ENCODE assay signal across 8 cellular contexts in the genomic region with DNA sequence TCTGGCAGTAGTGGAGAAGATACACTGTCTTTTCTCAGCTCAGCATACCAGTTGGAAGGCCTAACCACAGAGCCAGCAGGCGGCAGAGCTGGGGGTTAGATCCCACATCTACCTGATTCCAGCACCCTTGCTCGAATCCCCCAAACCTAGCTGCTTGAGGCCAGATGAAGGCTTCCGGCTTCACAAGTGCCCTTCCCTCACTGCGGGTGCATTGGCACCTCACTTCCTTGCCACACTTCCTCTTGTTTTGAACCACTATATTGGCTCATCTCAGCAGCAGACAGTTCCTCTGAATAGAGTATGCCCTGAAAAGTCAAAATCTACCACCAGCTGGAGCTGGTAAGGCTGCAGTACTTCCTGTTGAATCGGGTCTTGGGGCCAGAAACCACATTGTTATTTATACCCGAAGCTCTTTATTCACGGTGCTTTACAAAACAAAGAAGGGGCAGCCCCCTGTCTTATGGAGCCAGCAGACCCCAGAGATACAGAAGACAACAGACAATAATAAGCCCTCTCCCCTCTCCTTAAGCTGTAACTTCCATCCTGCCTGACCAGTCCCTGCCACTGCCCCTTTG.
DNase-seq lines count a peak whose midpoint lies in the region; ATAC-seq, FAIRE-seq and TF ChIP-seq lines count a peak whose summit lies in the region.

No MANE protein-coding gene starts in this region.

- H3K9ac ChIP-seq in GM12878 (ENCODE audit: control insufficient read depth, insufficient read depth, low read length) (no peak overlapping the region), neural progenitor cell (no peak overlapping the region)

- no peak for FAIRE-seq in GM12878 (lab: Jason Lieb, UNC)

- H3K4me1 Mint-ChIP-seq in neural progenitor cell = peaks cover 17% of the 10 kb centered on the region

- H3F3A ChIP-seq in neural progenitor cell (ENCODE audit: low read depth) = peaks cover 7% of the 10 kb centered on the region

- RAD21 ChIA-PET in GM12878 (lab: Charles Lee; ENCODE audit: unreplicated experiment) = no interaction called here

- intact Hi-C loops in GM12878 (cut with micrococcal nuclease; ENCODE audit: unreplicated experiment) = no loop called here

- H2AFZ ChIP-seq in GM12878 (ENCODE audit: control insufficient read depth, low read depth, low read length) (peak overlapping the region; percentile 53), neural progenitor cell (replicated peaks) (peak overlapping the region; percentile 48)

- no peaks in the 10 kb centered on the region for H4K20me1 ChIP-seq in GM12878 (ENCODE audit: control insufficient read depth, insufficient read depth)
- no peaks in the 10 kb centered on the region for H4K20me1 ChIP-seq in neural progenitor cell (ENCODE audit: low read depth)

- H3K4me3 ChIP-seq in GM12878 (no peak overlapping the region), neural progenitor cell (no peak overlapping the region)

- TF ChIP-seq RAD21 in GM12878 (IDR thresholded peaks at IDR 0.05; ENCODE audit: insufficient read depth, low read depth, low read length) = no peak

- CTCF ChIA-PET in GM12878 (lab: Yijun Ruan, JAX) = interaction anchor here (1.2 kb wide), 1 partner anchor 31 kb away, joined by 3 read pairs; no protein-coding TSS in a partner anchor

- H3K4me1 ChIP-seq in GM12878 (ENCODE audit: control insufficient read depth, insufficient read depth, low read length) (peaks cover 24% of the 10 kb centered on the region), neural progenitor cell (peaks cover 8% of the 10 kb centered on the region)

- no TSS peak for BruUV-seq in GM12878 (replicated peaks; lab: Mats Ljungman, UMichigan)

- TF ChIP-seq POLR2A in GM12878 (IDR thresholded peaks at IDR 0.05; ENCODE audit: low read depth, low read length) = no peak

- H3K27ac Mint-ChIP-seq in neural progenitor cell = peak overlapping the region; percentile 21

- no peak; a peak in 1 of 4 replicates for TF ChIP-seq EP300 in GM12878 (IDR thresholded peaks at IDR 0.05; ENCODE audit: borderline replicate concordance in 1 of 2, control insufficient read depth in 1 of 2, low read depth in 2 of 2, low read length in 2 of 2)

- no peak overlapping the region for H3K4me3 Mint-ChIP-seq in neural progenitor cell

- DNase-seq in T-helper 9 cell (peak; percentile 51), GM12878 (ENCODE audit: low read depth, low spot score) (peak; percentile 50), neural progenitor cell (ENCODE audit: low spot score) (no peak), GOT3 (lab: John Stamatoyannopoulos, UW) (no peak), NCI-H226 (no peak), epidermal melanocyte (ENCODE audit: insufficient read length, low spot score) (no peak)

- no peaks in the 10 kb centered on the region for H3K36me3 Mint-ChIP-seq in neural progenitor cell

- H3K9me3 Mint-ChIP-seq in neural progenitor cell = no peaks in the 10 kb centered on the region

- TF ChIP-seq CTCF in GM12878 (IDR thresholded peaks at IDR 0.05 in 2 of 3, conservative IDR thresholded peaks at IDR 0.05 in 1 of 3; ENCODE audit: control insufficient read depth in 2 of 3, extremely low read depth in 1 of 3, insufficient read depth in 1 of 3, low read depth in 3 of 3, low read length in 3 of 3) (no peak), neural progenitor cell (IDR thresholded peaks at IDR 0.05) (no peak)

- SMC1A ChIA-PET in GM12878 (lab: Charles Lee; ENCODE audit: uncharacterized antibody, unreplicated experiment) = interaction anchor here (0.5 to 0.6 kb wide), 2 partner anchors 85 to 193 kb away, joined by 3 to 4 read pairs; no protein-coding TSS in a partner anchor

- H3K36me3 ChIP-seq in GM12878 (ENCODE audit: control insufficient read depth in 2 of 2, insufficient read depth in 2 of 2, low read length in 1 of 2) (no peaks in the 10 kb centered on the region), neural progenitor cell (no peaks in the 10 kb centered on the region)

- H3K27ac ChIP-seq in GM12878 (ENCODE audit: control insufficient read depth, insufficient read depth) = no peak overlapping the region
- H3K27ac ChIP-seq in neural progenitor cell = no peak overlapping the region

- H3K27me3 Mint-ChIP-seq in neural progenitor cell (ENCODE audit: insufficient read depth, low read depth) = peaks cover 7% of the 10 kb centered on the region

- peak; percentile 72 for ATAC-seq in GM19023 (IDR thresholded peaks at IDR 0.05; ENCODE audit: unreplicated experiment)
- peak; percentile 67 for ATAC-seq in HG03108 (IDR thresholded peaks at IDR 0.05; ENCODE audit: unreplicated experiment)
- ATAC-seq in GM12878 = peak; percentile 79

- in situ Hi-C loops in GM12878 (cut with MboI) = no loop called here

- H3K4me2 ChIP-seq in GM12878 (ENCODE audit: control insufficient read depth, insufficient read depth) (peak overlapping the region; percentile 38; the same call in 1 of the 2 replicates), neural progenitor cell (peak overlapping the region; percentile 19)

- WGBS in GM12878 (ENCODE audit: insufficient coverage, insufficient replicate concordance, low lambda C conversion rate, missing lambda C conversion rate) = 5% methylated on average over 7 of the region's 7 CpGs

- H3K27me3 ChIP-seq in GM12878 (replicated peaks in 1 of 2; ENCODE audit: control insufficient read depth in 2 of 2, insufficient read depth in 2 of 2, low read length in 1 of 2) (no peaks in the 10 kb centered on the region), neural progenitor cell (no peaks in the 10 kb centered on the region)

- POLR2A ChIA-PET in GM12878 (lab: Charles Lee) = no interaction called here

- H3K9me3 ChIP-seq in GM12878 (replicated peaks; ENCODE audit: control insufficient read depth, insufficient read depth, low read length) (no peaks in the 10 kb centered on the region), neural progenitor cell (ENCODE audit: low read depth) (no peaks in the 10 kb centered on the region)

- H3K79me2 ChIP-seq in GM12878 (ENCODE audit: control insufficient read depth, insufficient read depth, low read length) (no peaks in the 10 kb centered on the region), neural progenitor cell (ENCODE audit: low read depth) (no peaks in the 10 kb centered on the region)

TF ChIP-seq in GM12878, 131 proteins besides CTCF, POLR2A, EP300 and RAD21:
- TF ChIP-seq TCF12 (IDR thresholded peaks at IDR 0.05; ENCODE audit: low read depth, low read length) (0 out of 2 replicates have a peak, but pooled peaks have one; percentile 12), CBX5 (IDR thresholded peaks at IDR 0.05; ENCODE audit: low read depth) (0 out of 2 replicates have a peak, but pooled peaks have one; percentile 34), ETV6 (conservative IDR thresholded peaks at IDR 0.05 in 1 of 2, IDR thresholded peaks at IDR 0.05 in 1 of 2; ENCODE audit: borderline replicate concordance in 1 of 2, low read depth in 1 of 2) (peak in 1 of 2 experiments; percentile 93; a peak in 2 of 4 replicates), RUNX3 (IDR thresholded peaks at IDR 0.05; ENCODE audit: low read length) (peak; percentile 58), EED (IDR thresholded peaks at IDR 0.05; ENCODE audit: low read depth) (0 out of 2 replicates have a peak, but pooled peaks have one; percentile 16), EGR1 (IDR thresholded peaks at IDR 0.05; ENCODE audit: borderline replicate concordance in 1 of 2, low read depth in 2 of 2, low read length in 2 of 2) (0 out of 3 replicates have a peak, but pooled peaks of 1 of the 2 experiments have one; percentile 29), GATAD2B (conservative IDR thresholded peaks at IDR 0.05; ENCODE audit: low read depth) (no peak), SPI1 (IDR thresholded peaks at IDR 0.05; ENCODE audit: borderline replicate concordance, insufficient read depth, low read depth, low read length) (peak; percentile 75)
- TF ChIP-seq, protein P1, sequence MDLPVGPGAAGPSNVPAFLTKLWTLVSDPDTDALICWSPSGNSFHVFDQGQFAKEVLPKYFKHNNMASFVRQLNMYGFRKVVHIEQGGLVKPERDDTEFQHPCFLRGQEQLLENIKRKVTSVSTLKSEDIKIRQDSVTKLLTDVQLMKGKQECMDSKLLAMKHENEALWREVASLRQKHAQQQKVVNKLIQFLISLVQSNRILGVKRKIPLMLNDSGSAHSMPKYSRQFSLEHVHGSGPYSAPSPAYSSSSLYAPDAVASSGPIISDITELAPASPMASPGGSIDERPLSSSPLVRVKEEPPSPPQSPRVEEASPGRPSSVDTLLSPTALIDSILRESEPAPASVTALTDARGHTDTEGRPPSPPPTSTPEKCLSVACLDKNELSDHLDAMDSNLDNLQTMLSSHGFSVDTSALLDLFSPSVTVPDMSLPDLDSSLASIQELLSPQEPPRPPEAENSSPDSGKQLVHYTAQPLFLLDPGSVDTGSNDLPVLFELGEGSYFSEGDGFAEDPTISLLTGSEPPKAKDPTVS (IDR thresholded peaks at IDR 0.05; ENCODE audit: low read depth, low read length) = no peak

Comparison
In these comparisons a context has a peak if more than half of its experiments do, and no peak if none do; other contexts are left out.
1. DNase-seq: peak in T-helper 9 cell (single experiment) and GM12878 (single experiment); none in neural progenitor cell (single experiment), GOT3 (single experiment), NCI-H226 (single experiment) and epidermal melanocyte (single experiment).
2. Peak in every context shown above with its lines, with median percentiles within 50 percentile points of each other: ATAC-seq.